8 cellular contexts compared by ENCODE assay signal in the genomic region with DNA sequence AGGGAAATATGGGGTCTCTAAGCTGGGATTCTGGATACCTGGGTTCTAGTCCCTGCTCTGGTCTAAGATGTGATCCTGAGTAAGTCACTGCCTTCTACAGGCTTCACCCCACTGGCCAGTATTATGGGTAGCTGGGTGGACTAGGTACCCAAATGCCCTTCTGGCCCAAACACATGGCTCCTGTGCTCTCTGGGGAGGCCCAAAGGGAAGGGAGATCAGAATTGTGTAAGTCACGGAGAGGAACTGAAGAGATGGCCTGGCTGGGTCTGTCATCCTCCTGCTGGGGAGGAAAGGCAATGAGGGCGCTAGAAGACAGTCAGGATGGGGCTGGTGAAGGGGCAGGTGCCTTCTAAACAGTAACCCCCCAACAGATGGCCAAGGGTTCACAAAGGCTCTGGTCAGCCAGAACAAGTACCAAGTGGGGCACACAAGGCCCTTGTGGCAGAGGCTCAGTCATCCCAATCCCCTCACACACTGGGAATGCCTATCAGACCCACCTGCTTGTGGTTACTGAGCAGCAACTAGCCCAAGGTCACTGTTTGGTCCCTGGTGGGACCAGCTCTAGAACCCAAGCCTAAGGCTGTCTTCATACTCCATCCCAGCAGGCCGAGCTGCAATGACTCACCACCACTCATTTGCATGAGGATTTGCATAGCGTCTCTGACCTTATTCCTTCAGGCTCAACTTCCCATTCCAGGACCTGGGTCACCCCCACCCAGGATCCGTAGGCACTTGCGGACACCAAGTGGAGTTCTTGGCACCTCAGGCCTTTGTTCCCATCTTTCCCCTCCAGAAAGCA. TPM values are rescaled to one million over a fixed set of nuclear protein-coding genes. Genes with fewer than 3 reads are reported as not detected.
A peak's percentile ranks its signal among the peaks of the same experiment; 100 is the strongest.
DNase-seq lines count a peak whose midpoint lies in the region; ATAC-seq, FAIRE-seq and TF ChIP-seq lines count a peak whose summit lies in the region.

No MANE protein-coding gene starts in this region.

- peak; percentile 54 for TF ChIP-seq POLR2A in GM10847 (IDR thresholded peaks at IDR 0.05; ENCODE audit: extremely low read depth, insufficient read length)

- FAIRE-seq in pancreas (lab: Jason Lieb, UNC), result no peak
- FAIRE-seq in D721Med (lab: Jason Lieb, UNC), result no peak

- DNase-seq in MV-4-11 (lab: John Stamatoyannopoulos, UW) (peak; percentile 81), pancreas (no peak), NCI-H2227 (lab: John Stamatoyannopoulos, UW; ENCODE audit: unreplicated experiment) (no peak), D721Med (ENCODE audit: insufficient read length, low spot score) (no peak), HAP-1 (ENCODE audit: low spot score in 2 of 2) (no peak)

- H3K4me3 ChIP-seq in pancreas (no peak overlapping the region), HAP-1 (no peak overlapping the region)

- peaks cover 55% of the 10 kb centered on the region for H3K36me3 Mint-ChIP-seq in dendritic cell treated with granulocyte-macrophage colony-stimulating factor and Interleukin-4, amounts not matched to agents 40 ng/mL and 50 ng/mL, for 4 days (ENCODE audit: low read depth)

- H3K27ac ChIP-seq in pancreas, result peak overlapping the region in 3 of 4 donors; percentile 33 to 66 (median 55)

- peak overlapping the region; percentile 73 for H3K27ac Mint-ChIP-seq in dendritic cell treated with granulocyte-macrophage colony-stimulating factor and Interleukin-4, amounts not matched to agents 40 ng/mL and 50 ng/mL, for 4 days

- ATAC-seq in pancreas (no peak), GM18519 (IDR thresholded peaks at IDR 0.05; ENCODE audit: low FRiP score, unreplicated experiment) (no peak)

- H3K36me3 ChIP-seq in pancreas (no peaks in the 10 kb centered on the region), HAP-1 (replicated peaks) (no peaks in the 10 kb centered on the region)

- no peaks in the 10 kb centered on the region for H3K27me3 Mint-ChIP-seq in dendritic cell treated with granulocyte-macrophage colony-stimulating factor and Interleukin-4, amounts not matched to agents 40 ng/mL and 50 ng/mL, for 4 days

- H3K27me3 ChIP-seq in pancreas (no peaks in the 10 kb centered on the region), HAP-1 (ENCODE audit: low read depth) (no peaks in the 10 kb centered on the region)

- in situ Hi-C loops in HAP-1 (cut with MboI; ENCODE audit: low sequenced_read_pairs), result no loop called here

- no peaks in the 10 kb centered on the region for H3K9me3 Mint-ChIP-seq in dendritic cell treated with granulocyte-macrophage colony-stimulating factor and Interleukin-4, amounts not matched to agents 40 ng/mL and 50 ng/mL, for 4 days

- intact Hi-C loops in dendritic cell treated with granulocyte-macrophage colony-stimulating factor and Interleukin-4, amounts not matched to agents 40 ng/mL and 50 ng/mL, for 4 days (cut with micrococcal nuclease), result loop anchor here (5.0 kb wide), 1 partner anchor 34 kb away; no protein-coding TSS in a partner anchor
- intact Hi-C loops in pancreas (cut with DNase I), result no loop called here

- TF ChIP-seq CTCF in pancreas (IDR thresholded peaks at IDR 0.05), result no peak
- no peak for TF ChIP-seq CTCF in D721Med (IDR thresholded peaks at IDR 0.05; ENCODE audit: insufficient read depth, missing control alignments)

- peaks cover 66 to 81% (median 71%) of the 10 kb centered on the region in 3 donors for H3K4me1 ChIP-seq in pancreas
- no peaks in the 10 kb centered on the region for H3K4me1 ChIP-seq in HAP-1

- peaks cover 100% of the 10 kb centered on the region for H3K4me1 Mint-ChIP-seq in dendritic cell treated with granulocyte-macrophage colony-stimulating factor and Interleukin-4, amounts not matched to agents 40 ng/mL and 50 ng/mL, for 4 days (ENCODE audit: low read depth)

- H3K4me3 Mint-ChIP-seq in dendritic cell treated with granulocyte-macrophage colony-stimulating factor and Interleukin-4, amounts not matched to agents 40 ng/mL and 50 ng/mL, for 4 days, result peak overlapping the region; percentile 51

- H3K9me3 ChIP-seq in pancreas, result no peaks in the 10 kb centered on the region
- H3K9me3 ChIP-seq in HAP-1, result no peaks in the 10 kb centered on the region

- 76 to 84% methylated on average over 6 of the region's 6 CpGs for WGBS in pancreas, 2 donors

RNA-seq across cellular contexts. Expression of a gene that starts 9.2 kb away (rescaled TPM):
- 10 to 100 TPM; 19.1 to 31.8 (median 26.2) TPM for total RNA-seq in pancreas
- 10 to 100 TPM; 15.7 to 20.0 TPM for polyA plus RNA-seq in pancreas
